Comparison of ENCODE assay signal across 24 cellular contexts in genomic region chr14:50795127-50795526, GRCh38. TPM values are rescaled to one million over a fixed set of nuclear protein-coding genes. Genes with fewer than 3 reads are reported as not detected.
DNase-seq lines count a peak whose midpoint lies in the region; TF ChIP-seq lines count a peak whose summit lies in the region.
"Had no signal": no experiment of that assay in that cellular context is flagged by ENCODE, and none has a peak within 500 bp of the region (broad histone marks: within the 10 kb centered on the region; RNA-seq: fewer than 3 reads in every experiment).

No MANE protein-coding gene starts in this region.

- no peaks in the 10 kb centered on the region for H3K9me2 ChIP-seq in SU-DHL-6 (replicated peaks; ENCODE audit: insufficient read depth, low read length)

- no peaks in the 10 kb centered on the region for H3K27me3 Mint-ChIP-seq in CD4-positive, alpha-beta memory T cell
- no peaks in the 10 kb centered on the region for H3K27me3 Mint-ChIP-seq in nephron (ENCODE audit: low read depth)
- H3K27me3 Mint-ChIP-seq in mesothelial cell of epicardium (ENCODE audit: low read depth): no peaks in the 10 kb centered on the region
- H3K27me3 Mint-ChIP-seq: activated CD4-positive, alpha-beta T cell treated with anti-CD3 and anti-CD28 coated beads for 36 hours; CD4-positive, alpha-beta T cell had no signal

- H3K4me2 ChIP-seq in SU-DHL-6 (ENCODE audit: low read depth, low read length, poor library complexity, severe bottlenecking): peak overlapping the region; percentile 98

- peaks cover 7% of the 10 kb centered on the region for H3K36me3 ChIP-seq in CD4-positive, alpha-beta memory T cell (ENCODE audit: insufficient read depth, low read length)
- no peaks in the 10 kb centered on the region for H3K36me3 ChIP-seq in SU-DHL-6 (ENCODE audit: low read length)

- no peaks in the 10 kb centered on the region for H3K27me3 ChIP-seq in CD4-positive, alpha-beta memory T cell (ENCODE audit: insufficient read depth, low read length)
- H3K27me3 ChIP-seq in SU-DHL-6 (ENCODE audit: low read length): no peaks in the 10 kb centered on the region
- H3K27me3 ChIP-seq: heart left ventricle, SJCRH30, testis had no signal

- no peaks in the 10 kb centered on the region for H4K20me1 ChIP-seq in SU-DHL-6 (ENCODE audit: low read depth, low read length)

- H2AFZ ChIP-seq in SU-DHL-6 (ENCODE audit: low read depth, low read length, severe bottlenecking): no peak overlapping the region

- intact Hi-C loops in CD4-positive, alpha-beta memory T cell (cut with micrococcal nuclease): no loop called here

- H3K4me1 Mint-ChIP-seq in CD4-positive, alpha-beta memory T cell: peaks cover 48 to 69% (median 56%) of the 10 kb centered on the region in 4 donors
- peaks cover 78% of the 10 kb centered on the region for H3K4me1 Mint-ChIP-seq in nephron
- peaks cover 38% of the 10 kb centered on the region for H3K4me1 Mint-ChIP-seq in mesothelial cell of epicardium

- CTCF ChIA-PET in CD4-positive, alpha-beta memory T cell (lab: Charles Lee; ENCODE audit: partially characterized antibody): interaction anchor here (1.3 to 4.6 kb wide), 3 partner anchors 17 to 942 kb away, joined by 4 to 40 read pairs (median 13); partner anchors contain the start of gene NEMF

- H3K4me1 ChIP-seq in CD4-positive, alpha-beta memory T cell (ENCODE audit: insufficient read depth, low read length): peaks cover 52% of the 10 kb centered on the region
- H3K4me1 ChIP-seq: testis had no signal

- no peak for TF ChIP-seq CTCF in GM12864 (IDR thresholded peaks at IDR 0.05; ENCODE audit: low read depth, low read length, missing control alignments)
- TF ChIP-seq CTCF in SU-DHL-6 (IDR thresholded peaks at IDR 0.05; ENCODE audit: insufficient read depth, low read length, poor library complexity, severe bottlenecking): no peak
- no peak for TF ChIP-seq CTCF in nephron (IDR thresholded peaks at IDR 0.05; ENCODE audit: unreplicated experiment in 3 of 3)
- TF ChIP-seq CTCF in mesothelial cell of epicardium (IDR thresholded peaks at IDR 0.05; ENCODE audit: unreplicated experiment): no peak

- no peak overlapping the region for H3K4me3 ChIP-seq in CD4-positive, alpha-beta memory T cell (ENCODE audit: low read length in 2 of 2)
- H3K4me3 ChIP-seq in GM12864 (ENCODE audit: low read depth, low read length): peak overlapping the region; percentile 27
- no peak overlapping the region for H3K4me3 ChIP-seq in SU-DHL-6 (ENCODE audit: insufficient read depth, low read length, poor library complexity, severe bottlenecking)
- H3K4me3 ChIP-seq: heart left ventricle, K562, lung, SJCRH30, testis had no signal

- H3K9me3 ChIP-seq in CD4-positive, alpha-beta memory T cell (ENCODE audit: control insufficient read depth in 1 of 2, low read length in 2 of 2): no peaks in the 10 kb centered on the region
- H3K9me3 ChIP-seq in SU-DHL-6 (ENCODE audit: insufficient read depth, low read length): no peaks in the 10 kb centered on the region
- H3K9me3 ChIP-seq: heart left ventricle, SJCRH30, testis had no signal

- POLR2A ChIA-PET in CD4-positive, alpha-beta memory T cell (lab: Charles Lee; ENCODE audit: partially characterized antibody): interaction anchor here (0.9 kb wide), 1 partner anchor 34 kb away, joined by 3 read pairs; no protein-coding TSS in a partner anchor

- H3F3A ChIP-seq in SU-DHL-6 (ENCODE audit: insufficient read depth): peaks cover 61% of the 10 kb centered on the region

- H3K36me3 Mint-ChIP-seq in CD4-positive, alpha-beta memory T cell: peaks cover 20 to 46% of the 10 kb centered on the region in 2 donors
- H3K36me3 Mint-ChIP-seq in nephron (ENCODE audit: low read depth) (peaks cover 41% of the 10 kb centered on the region), mesothelial cell of epicardium (peaks cover 1% of the 10 kb centered on the region)

- no peak overlapping the region for H3K4me3 Mint-ChIP-seq in CD4-positive, alpha-beta memory T cell
- no peak overlapping the region for H3K4me3 Mint-ChIP-seq in nephron
- no peak overlapping the region for H3K4me3 Mint-ChIP-seq in mesothelial cell of epicardium
- H3K4me3 Mint-ChIP-seq: activated CD4-positive, alpha-beta T cell treated with anti-CD3 and anti-CD28 coated beads for 36 hours; activated CD8-positive, alpha-beta T cell treated with anti-CD3 and anti-CD28 coated beads, Interleukin-2, amount 10 ng/mL, durations not matched to agents 7 days and 5 days; CD4-positive, alpha-beta T cell had no signal

- no peak overlapping the region for H3K9ac ChIP-seq in SU-DHL-6 (ENCODE audit: low read length)

- H3K27ac ChIP-seq in CD4-positive, alpha-beta memory T cell (ENCODE audit: low read depth, low read length): no peak overlapping the region
- peak overlapping the region; percentile 97 for H3K27ac ChIP-seq in SU-DHL-6 (ENCODE audit: low read depth, low read length)
- H3K27ac ChIP-seq: heart left ventricle, SJCRH30, testis had no signal

- DNase-seq in CD4-positive, alpha-beta memory T cell: no peak
- no peak for DNase-seq in GM12864 (ENCODE audit: low read depth)
- no peak for DNase-seq in mesothelial cell of epicardium (ENCODE audit: low spot score in 2 of 2, unreplicated experiment in 2 of 2)
- DNase-seq in GF-D8 (lab: John Stamatoyannopoulos, UW): no peak
- no peak for DNase-seq in islet precursor cell
- DNase-seq: activated CD4-positive, alpha-beta T cell treated with anti-CD3 and anti-CD28 coated beads for 36 hours; activated CD8-positive, alpha-beta T cell treated with anti-CD3 and anti-CD28 coated beads, Interleukin-2, amount 10 ng/mL, durations not matched to agents 7 days and 5 days; CD4-positive, alpha-beta T cell; DMS 273 treated with DMSO at 0.1 percent for 48 hours; foreskin fibroblast; HCEC 1CT; heart left ventricle; NCI-H1417; NCI-H2081 treated with DMSO at 0.1 percent for 48 hours; NCI-H510A treated with DMSO at 0.1 percent for 48 hours; SJCRH30; stimulated activated CD4-positive, alpha-beta T cell treated with anti-CD3 and anti-CD28 coated beads, Interleukin-15, amount 100 ng/mL, for 24 hours; stimulated activated naive CD8-positive, alpha-beta T cell treated with anti-CD3 and anti-CD28 coated beads, Interleukin-15, Interleukin-2, amounts not matched to agents 100 U/mL and 50 U/mL, for 24 hours; testis had no signal

- H3K79me2 ChIP-seq in SU-DHL-6 (ENCODE audit: insufficient read depth, low read length): peaks cover 48% of the 10 kb centered on the region

- H3K27ac Mint-ChIP-seq in CD4-positive, alpha-beta memory T cell: peak overlapping the region in 5 of 7 donors; percentile 18 to 82 (median 43)
- peak overlapping the region in 2 of 3 experiments; percentile 55 to 71 for H3K27ac Mint-ChIP-seq in nephron
- no peak overlapping the region for H3K27ac Mint-ChIP-seq in mesothelial cell of epicardium
- H3K27ac Mint-ChIP-seq: activated CD4-positive, alpha-beta T cell treated with anti-CD3 and anti-CD28 coated beads for 36 hours; activated CD8-positive, alpha-beta T cell treated with anti-CD3 and anti-CD28 coated beads, Interleukin-2, amount 10 ng/mL, durations not matched to agents 7 days and 5 days; activated T-helper 2 cell treated with anti-CD3 and anti-CD28 coated beads, Interferon-gamma antibody, Interleukin-2, Interleukin-4, amounts not matched to agents 10 μg/mL and 5 μg/mL and 100 μg/mL, durations not matched to agents 14 hours and 24 hours and 36 hours had no signal

- no peaks in the 10 kb centered on the region for H3K9me3 Mint-ChIP-seq in CD4-positive, alpha-beta memory T cell
- no peaks in the 10 kb centered on the region for H3K9me3 Mint-ChIP-seq in nephron
- H3K9me3 Mint-ChIP-seq in mesothelial cell of epicardium: no peaks in the 10 kb centered on the region
- H3K9me3 Mint-ChIP-seq: activated T-helper 2 cell treated with anti-CD3 and anti-CD28 coated beads, Interferon-gamma antibody, Interleukin-2, Interleukin-4, amounts not matched to agents 10 μg/mL and 5 μg/mL and 100 μg/mL, durations not matched to agents 14 hours and 24 hours and 36 hours; CD4-positive, alpha-beta T cell had no signal

RNA-seq across cellular contexts. Expression of gene NIN, which starts 35.8 kb away (rescaled TPM):
- total RNA-seq in CD4-positive, alpha-beta memory T cell: 100 to 1,000 TPM in 1 of 2 experiments, 10 to 100 TPM in 1; 99.7 to 102 TPM
- polyA plus RNA-seq in CD4-positive, alpha-beta memory T cell: 10 to 100 TPM in 1 of 2 donors, 1 to 10 TPM in 1; 8.5 to 50.1 TPM
- 26.7 to 33.2 TPM (median 29.3 TPM) in 3 replicates for total RNA-seq in mesothelial cell of epicardium
